In the genomic region with DNA sequence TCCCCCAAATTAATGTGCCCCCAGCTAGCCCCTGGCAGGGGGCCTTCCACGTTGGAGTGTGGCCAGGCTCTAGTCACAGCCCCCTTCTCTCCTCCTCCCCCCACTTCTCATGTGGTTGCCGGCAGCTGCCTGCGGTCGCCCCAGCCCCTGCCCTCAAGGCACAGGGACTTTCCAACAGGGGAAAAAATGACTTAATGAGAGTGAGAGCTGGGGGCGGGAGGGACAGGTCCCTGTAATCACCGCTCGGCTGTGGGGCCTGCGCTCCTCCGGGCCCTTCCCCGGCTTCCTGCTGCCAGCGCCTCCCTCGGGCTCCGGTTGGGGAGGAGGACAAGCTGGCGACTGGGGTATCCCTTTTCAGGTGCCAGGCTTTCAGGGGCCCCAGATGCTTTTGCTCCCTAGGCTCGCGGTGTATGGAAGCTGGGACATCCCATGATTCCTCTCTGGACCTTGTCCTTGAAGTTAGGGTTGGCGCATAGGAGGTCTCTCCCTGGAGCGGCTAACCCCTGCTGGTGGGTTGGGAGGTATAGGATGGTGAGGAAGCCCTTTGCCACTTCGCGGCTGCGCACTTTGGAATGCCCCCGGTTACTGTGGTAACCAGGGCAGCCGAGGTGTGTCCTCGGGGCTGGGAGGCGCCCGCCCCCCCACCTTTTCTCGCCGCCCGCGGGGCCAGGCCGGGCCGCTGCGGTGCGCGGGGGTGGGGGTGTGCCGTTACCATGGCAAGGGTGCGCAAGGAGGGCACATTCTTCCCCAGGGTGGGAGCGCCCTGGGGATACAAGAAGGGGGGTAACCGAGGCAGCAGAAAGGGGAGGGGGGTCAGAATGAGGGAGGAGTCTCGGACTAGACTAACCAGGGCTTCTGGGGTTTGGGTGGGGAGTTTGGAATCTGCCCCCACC, we compare ENCODE assay signal across 8 cellular contexts. TPM values are rescaled to one million over a fixed set of nuclear protein-coding genes. Genes with fewer than 3 reads are reported as not detected.
DNase-seq lines count a peak whose midpoint lies in the region; ATAC-seq, FAIRE-seq and TF ChIP-seq lines count a peak whose summit lies in the region.

No MANE protein-coding gene starts in this region.

- TF ChIP-seq CTCF in Panc1 (IDR thresholded peaks at IDR 0.05): no peak; the same call in 1 of the 2 replicates
- TF ChIP-seq CTCF in left lung (IDR thresholded peaks at IDR 0.05): no peak

- H3K4me1 ChIP-seq in CD8-positive, alpha-beta memory T cell (ENCODE audit: insufficient read depth, low read length): peaks cover 65% of the 10 kb centered on the region
- peaks cover 54% of the 10 kb centered on the region for H3K4me1 ChIP-seq in Panc1 (ENCODE audit: control insufficient read depth, insufficient read depth, low read length)
- H3K4me1 ChIP-seq in left lung: peaks cover 18 to 42% of the 10 kb centered on the region in 2 donors

- peaks cover 12 to 21% of the 10 kb centered on the region in 2 donors for H3K27me3 Mint-ChIP-seq in CD8-positive, alpha-beta memory T cell

- H3K4me3 ChIP-seq in CD8-positive, alpha-beta memory T cell (ENCODE audit: low read length): peak overlapping the region; percentile 58
- H3K4me3 ChIP-seq in Panc1 (ENCODE audit: low read depth in 2 of 2, low read length in 2 of 2) (peak overlapping the region; percentile 26 to 62), left lung (no peak overlapping the region)

- in situ Hi-C loops in Panc1 (cut with HindIII; ENCODE audit: low pct_unique_long_range_greater_than_20kb, low sequenced_read_pairs): no loop called here

- H3K36me3 ChIP-seq in CD8-positive, alpha-beta memory T cell (ENCODE audit: insufficient read depth, low read length): no peaks in the 10 kb centered on the region
- no peaks in the 10 kb centered on the region for H3K36me3 ChIP-seq in Panc1 (ENCODE audit: control insufficient read depth, insufficient read depth, low read length)
- H3K36me3 ChIP-seq in left lung: no peaks in the 10 kb centered on the region

- peak; percentile 81 to 96 (median 85) for DNase-seq in CD8-positive, alpha-beta memory T cell
- DNase-seq in GM19239 (ENCODE audit: insufficient read length, low spot score) (peak; percentile 73), Panc1 (ENCODE audit: low read depth, low spot score) (no peak), left lung (no peak), inferior parietal cortex (ENCODE audit: extremely low spot score) (no peak)
- DNase-seq in activated effector memory CD4-positive, alpha-beta T cell treated with anti-CD3 and anti-CD28 coated beads, Interleukin-2, amount 50 U/mL, for 16 hours: peak; percentile 95
- peak; percentile 80 for DNase-seq in stimulated activated CD8-positive, alpha-beta memory T cell treated with anti-CD3 and anti-CD28 coated beads, Interleukin-4, amount 100 ng/mL, for 24 hours (ENCODE audit: low read depth)

- ATAC-seq in HG03354 (IDR thresholded peaks at IDR 0.05; ENCODE audit: poor library complexity, severe bottlenecking, unreplicated experiment) (peak; percentile 68), Panc1 (peak; percentile 70), left lung (peak; percentile 30)

- BruUV-seq in Panc1 (replicated peaks; lab: Mats Ljungman, UMichigan): no TSS peak

- H3K4me1 Mint-ChIP-seq in CD8-positive, alpha-beta memory T cell: peaks cover 50 to 64% (median 59%) of the 10 kb centered on the region in 3 donors

- H3K4me3 Mint-ChIP-seq in CD8-positive, alpha-beta memory T cell: peak overlapping the region; percentile 33 to 91 (median 78)

- H3K36me3 Mint-ChIP-seq in CD8-positive, alpha-beta memory T cell: no peaks in the 10 kb centered on the region

- peaks cover 0 to 2% (median 0%) of the 10 kb centered on the region in 5 donors for H3K9me3 Mint-ChIP-seq in CD8-positive, alpha-beta memory T cell

- POLR2A ChIA-PET in CD8-positive, alpha-beta memory T cell (lab: Charles Lee): interaction anchor here (0.7 to 8.3 kb wide), 5 partner anchors 10 to 351 kb away, joined by 3 to 130 read pairs (median 3); partner anchors contain the start of gene WNT10A
- POLR2A ChIA-PET in Panc1 (lab: Charles Lee): interaction anchor here (0.5 to 0.6 kb wide), 2 partner anchors 242 to 611 kb away, joined by 4 to 5 read pairs; no protein-coding TSS in a partner anchor

- peak; percentile 98 for FAIRE-seq in GM19239 (lab: Jason Lieb, UNC)

- H3K9me3 ChIP-seq in CD8-positive, alpha-beta memory T cell (ENCODE audit: low read length): no peaks in the 10 kb centered on the region
- no peaks in the 10 kb centered on the region for H3K9me3 ChIP-seq in Panc1 (ENCODE audit: control insufficient read depth, insufficient read depth, low read depth, low read length)
- H3K9me3 ChIP-seq in left lung: no peaks in the 10 kb centered on the region

- H3K27me3 ChIP-seq in CD8-positive, alpha-beta memory T cell (ENCODE audit: insufficient read depth, low read length, poor library complexity, severe bottlenecking): peaks cover 6% of the 10 kb centered on the region
- H3K27me3 ChIP-seq in Panc1 (ENCODE audit: control insufficient read depth, insufficient read depth, low read length) (no peaks in the 10 kb centered on the region), left lung (peaks cover 70 to 99% of the 10 kb centered on the region in 2 donors)

- peak overlapping the region; percentile 83 for H3K27ac ChIP-seq in CD8-positive, alpha-beta memory T cell (ENCODE audit: low read depth, low read length)
- peak overlapping the region; percentile 80 for H3K27ac ChIP-seq in Panc1 (ENCODE audit: low read length)
- no peak overlapping the region for H3K27ac ChIP-seq in left lung

- intact Hi-C loops in Panc1 (cut with micrococcal nuclease; ENCODE audit: unreplicated experiment): no loop called here
- intact Hi-C loops in left lung (cut with DNase I): no loop called here

- CTCF ChIA-PET in CD8-positive, alpha-beta memory T cell (lab: Charles Lee): interaction anchor here (1.1 to 15.8 kb wide), 9 partner anchors 13 to 237 kb away, joined by 3 to 1010 read pairs (median 15); partner anchors contain the start of genes BCS1L, TTLL4, WNT10A and ZNF142
- CTCF ChIA-PET in Panc1 (lab: Charles Lee): interaction anchor here (0.5 to 3.6 kb wide), 8 partner anchors 11 to 574 kb away, joined by 3 to 102 read pairs (median 8); partner anchors contain the start of gene CDK5R2

- peak overlapping the region; percentile 87 to 99 (median 98) for H3K27ac Mint-ChIP-seq in CD8-positive, alpha-beta memory T cell

RNA-seq across cellular contexts. Expression of gene WNT10A, which starts 16.1 kb away (rescaled TPM):
- 1 to 10 TPM; 1.0 to 1.5 TPM for total RNA-seq in CD8-positive, alpha-beta memory T cell
- 1.1 TPM for polyA plus RNA-seq in CD8-positive, alpha-beta memory T cell
- total RNA-seq in Panc1 (2021; ENCODE audit: unreplicated experiment) (9.2 TPM), left lung (1 to 10 TPM in 1 of 2 donors, under 1 TPM in 1; 0.47 to 1.1 TPM)
- 8.6 TPM for polyA plus RNA-seq in Panc1 (2012; ENCODE audit: insufficient read length)

RNA-seq across cellular contexts. Expression of gene WNT6, which starts 37.1 kb away (rescaled TPM):
- total RNA-seq in CD8-positive, alpha-beta memory T cell: under 1 TPM; 0.27 to 0.42 TPM
- 0.39 TPM for polyA plus RNA-seq in CD8-positive, alpha-beta memory T cell
- 8.1 TPM for total RNA-seq in Panc1 (2021; ENCODE audit: unreplicated experiment)
- 3.9 TPM for polyA plus RNA-seq in Panc1 (2012; ENCODE audit: insufficient read length)
- not detected for total RNA-seq in left lung

Comparison
In these comparisons a context has a peak if more than half of its experiments do, and no peak if none do; other contexts are left out.
1. DNase-seq: peak in CD8-positive, alpha-beta memory T cell (5 of 5), GM19239 (single experiment), activated effector memory CD4-positive, alpha-beta T cell treated with anti-CD3 and anti-CD28 coated beads, Interleukin-2, amount 50 U/mL, for 16 hours (single experiment) and stimulated activated CD8-positive, alpha-beta memory T cell treated with anti-CD3 and anti-CD28 coated beads, Interleukin-4, amount 100 ng/mL, for 24 hours (single experiment); none in Panc1 (single experiment), left lung (0 of 2) and inferior parietal cortex (single experiment).
2. H3K27ac ChIP-seq: peak in CD8-positive, alpha-beta memory T cell (single experiment) and Panc1 (single experiment); none in left lung (0 of 2).
3. H3K4me3 ChIP-seq: peak in CD8-positive, alpha-beta memory T cell (single experiment) and Panc1 (2 of 2); none in left lung (0 of 2).
4. Peak in every context shown above with its lines, with median percentiles within 50 percentile points of each other: ATAC-seq.